10 cellular contexts compared by ENCODE assay signal in genomic region chr14:92259613-92260357, GRCh38.
DNase-seq lines count a peak whose midpoint lies in the region; ATAC-seq and TF ChIP-seq lines count a peak whose summit lies in the region.
"Had no signal": no experiment of that assay in that cellular context is flagged by ENCODE, and none has a peak within 500 bp of the region (broad histone marks: within the 10 kb centered on the region; RNA-seq: fewer than 3 reads in every experiment).

No MANE protein-coding gene starts in this region.

- H3K9ac ChIP-seq in mesenchymal stem cell (ENCODE audit: low read length), result no peak overlapping the region

- no peak overlapping the region for H4K8ac ChIP-seq in mesenchymal stem cell (ENCODE audit: low read length)

- H2AK5ac ChIP-seq in mesenchymal stem cell (ENCODE audit: low read length, severe bottlenecking), result no peak overlapping the region

- TF ChIP-seq POLR2A in vagina (IDR thresholded peaks at IDR 0.05), result no peak

- peaks cover 19% of the 10 kb centered on the region for H3K27me3 Mint-ChIP-seq in activated naive CD8-positive, alpha-beta T cell treated with anti-CD3 and anti-CD28 coated beads for 36 hours

- intact Hi-C loops in vagina (cut with DNase I) (no loop called here), right cardiac atrium (cut with DNase I) (no loop called here)

- no peak overlapping the region for H2BK5ac ChIP-seq in mesenchymal stem cell (ENCODE audit: low read depth, low read length, poor library complexity, severe bottlenecking)

- H3K4me3 ChIP-seq in GM12865 (ENCODE audit: low read depth, low read length) (no peak overlapping the region), mesenchymal stem cell (ENCODE audit: insufficient read depth in 1 of 2, low read depth in 1 of 2, low read length in 2 of 2) (no peak overlapping the region), vagina (no peak overlapping the region), right cardiac atrium (ENCODE audit: low read length) (no peak overlapping the region)
- H3K4me3 ChIP-seq: pancreas had no signal

- H2BK120ac ChIP-seq in mesenchymal stem cell (ENCODE audit: low read depth, low read length), result no peak overlapping the region

- no peak overlapping the region for H3K18ac ChIP-seq in mesenchymal stem cell (ENCODE audit: low read depth in 1 of 2, low read length in 2 of 2)

- H3K27me3 ChIP-seq in mesenchymal stem cell (ENCODE audit: control insufficient read depth in 1 of 2, insufficient read depth in 1 of 2, low read length in 2 of 2), result peaks cover 19 to 37% of the 10 kb centered on the region in 2 experiments
- H3K27me3 ChIP-seq in vagina, result no peaks in the 10 kb centered on the region
- H3K27me3 ChIP-seq in right cardiac atrium (ENCODE audit: control insufficient read depth, insufficient read depth), result no peaks in the 10 kb centered on the region

- H3K36me3 Mint-ChIP-seq in activated naive CD8-positive, alpha-beta T cell treated with anti-CD3 and anti-CD28 coated beads for 36 hours, result no peaks in the 10 kb centered on the region

- peaks cover 20% of the 10 kb centered on the region for H3K4me1 Mint-ChIP-seq in activated naive CD8-positive, alpha-beta T cell treated with anti-CD3 and anti-CD28 coated beads for 36 hours

- H3K14ac ChIP-seq in mesenchymal stem cell (ENCODE audit: low read length in 2 of 2), result no peak overlapping the region

- peak overlapping the region; percentile 26 for H3K27ac Mint-ChIP-seq in activated naive CD8-positive, alpha-beta T cell treated with anti-CD3 and anti-CD28 coated beads for 36 hours

- H2AFZ ChIP-seq in mesenchymal stem cell (ENCODE audit: low read depth, low read length), result no peak overlapping the region

- H3K79me1 ChIP-seq in mesenchymal stem cell (replicated peaks; ENCODE audit: low read length, poor library complexity, severe bottlenecking), result no peaks in the 10 kb centered on the region

- H3K36me3 ChIP-seq in mesenchymal stem cell (ENCODE audit: control insufficient read depth in 1 of 2, insufficient read depth in 2 of 2, low read depth in 1 of 2, low read length in 2 of 2) (no peaks in the 10 kb centered on the region), vagina (no peaks in the 10 kb centered on the region)
- H3K36me3 ChIP-seq: pancreas had no signal

- H3K23ac ChIP-seq in mesenchymal stem cell (ENCODE audit: low read length in 2 of 2), result no peak overlapping the region

- no peak overlapping the region for H3K27ac ChIP-seq in mesenchymal stem cell (ENCODE audit: low read length, poor library complexity, severe bottlenecking)
- no peak overlapping the region for H3K27ac ChIP-seq in vagina
- no peak overlapping the region for H3K27ac ChIP-seq in right cardiac atrium (ENCODE audit: low read length)
- H3K27ac ChIP-seq: pancreas had no signal

- H3K4ac ChIP-seq in mesenchymal stem cell (ENCODE audit: low read depth in 1 of 2, low read length in 2 of 2), result no peak overlapping the region

- TF ChIP-seq CTCF in GM12865 (IDR thresholded peaks at IDR 0.05; ENCODE audit: insufficient read depth, low read depth, low read length, missing control alignments), result no peak
- TF ChIP-seq CTCF in vagina (IDR thresholded peaks at IDR 0.05), result no peak

- peak; percentile 95 for DNase-seq in GM12865 (ENCODE audit: low read depth)
- peak; percentile 14 for DNase-seq in activated naive CD8-positive, alpha-beta T cell treated with anti-CD3 and anti-CD28 coated beads for 36 hours
- no peak for DNase-seq in mesenchymal stem cell
- DNase-seq in activated T-cell treated with anti-CD3 and anti-CD28 coated beads, Interleukin-2, amount 50 U/mL, for 1 hour, result no peak
- no peak for DNase-seq in vagina (ENCODE audit: extremely low spot score in 2 of 2)
- no peak for DNase-seq in right cardiac atrium
- DNase-seq: pancreas had no signal

- no peak overlapping the region for H2BK12ac ChIP-seq in mesenchymal stem cell (ENCODE audit: low read length in 2 of 2)

- no peak overlapping the region for H2BK15ac ChIP-seq in mesenchymal stem cell (ENCODE audit: low read depth, poor library complexity, severe bottlenecking)

- WGBS in mesenchymal stem cell, result 79% methylated on average over 6 of the region's 6 CpGs
- 69% methylated on average over 6 of the region's 6 CpGs for WGBS in right cardiac atrium

- no peak overlapping the region for H3K4me2 ChIP-seq in mesenchymal stem cell (ENCODE audit: low read length, poor library complexity, severe bottlenecking)

- H3K4me3 Mint-ChIP-seq in activated naive CD8-positive, alpha-beta T cell treated with anti-CD3 and anti-CD28 coated beads for 36 hours, result no peak overlapping the region

- H3K9me3 ChIP-seq in mesenchymal stem cell (ENCODE audit: control insufficient read depth, low read length), result no peaks in the 10 kb centered on the region
- no peaks in the 10 kb centered on the region for H3K9me3 ChIP-seq in vagina
- H3K9me3 ChIP-seq in right cardiac atrium (ENCODE audit: control insufficient read depth, low read length), result no peaks in the 10 kb centered on the region
- H3K9me3 ChIP-seq: Caco-2, pancreas had no signal

- H4K91ac ChIP-seq in mesenchymal stem cell (ENCODE audit: low read length), result no peak overlapping the region

- peak; percentile 34 for ATAC-seq in GM19468 (IDR thresholded peaks at IDR 0.05; ENCODE audit: extremely low read depth, unreplicated experiment)
- ATAC-seq in HG03103 (IDR thresholded peaks at IDR 0.05; ENCODE audit: low read depth, unreplicated experiment), result peak; percentile 77
- ATAC-seq in right cardiac atrium, result no peak

- H3K4me1 ChIP-seq in mesenchymal stem cell (ENCODE audit: control insufficient read depth, insufficient read depth, low read depth, low read length) (peaks cover 1% of the 10 kb centered on the region), vagina (peaks cover 6% of the 10 kb centered on the region), right cardiac atrium (ENCODE audit: control insufficient read depth, insufficient read depth, low read length) (no peaks in the 10 kb centered on the region)
- H3K4me1 ChIP-seq: Caco-2, pancreas had no signal

- no peaks in the 10 kb centered on the region for H3K9me3 Mint-ChIP-seq in activated naive CD8-positive, alpha-beta T cell treated with anti-CD3 and anti-CD28 coated beads for 36 hours

Comparison
In these comparisons a context has a peak if more than half of its experiments do, and no peak if none do; other contexts are left out.
1. DNase-seq: peak in GM12865 (single experiment) and activated naive CD8-positive, alpha-beta T cell treated with anti-CD3 and anti-CD28 coated beads for 36 hours (single experiment); none in mesenchymal stem cell (single experiment), activated T-cell treated with anti-CD3 and anti-CD28 coated beads, Interleukin-2, amount 50 U/mL, for 1 hour (single experiment), vagina (0 of 2) and right cardiac atrium (0 of 3).
2. ATAC-seq: peak in GM19468 (single experiment) and HG03103 (single experiment); none in right cardiac atrium (0 of 2).